8 cellular contexts compared by ENCODE assay signal in genomic region chr19:1384085-1384462, GRCh38. TPM values are rescaled to one million over a fixed set of nuclear protein-coding genes. Genes with fewer than 3 reads are reported as not detected.
DNase-seq lines count a peak whose midpoint lies in the region; ATAC-seq and TF ChIP-seq lines count a peak whose summit lies in the region.

No MANE protein-coding gene starts in this region.

- H3K27ac Mint-ChIP-seq in CD8-positive, alpha-beta T cell: peak overlapping the region; percentile 45
- peak overlapping the region; percentile 64 for H3K27ac Mint-ChIP-seq in mesothelial cell of epicardium

- no peak for ATAC-seq in CD8-positive, alpha-beta T cell
- ATAC-seq in HG03378 (IDR thresholded peaks at IDR 0.05; ENCODE audit: unreplicated experiment): peak; percentile 10
- ATAC-seq in HG03139 (IDR thresholded peaks at IDR 0.05; ENCODE audit: unreplicated experiment): no peak

- H3K36me3 ChIP-seq in CD8-positive, alpha-beta T cell (ENCODE audit: insufficient read depth, low read length): peaks cover 7% of the 10 kb centered on the region

- H3K27me3 Mint-ChIP-seq in CD8-positive, alpha-beta T cell (ENCODE audit: low read depth): peaks cover 2% of the 10 kb centered on the region
- peaks cover 5% of the 10 kb centered on the region for H3K27me3 Mint-ChIP-seq in mesothelial cell of epicardium (ENCODE audit: low read depth)

- no peaks in the 10 kb centered on the region for H3K9me3 Mint-ChIP-seq in CD8-positive, alpha-beta T cell
- no peaks in the 10 kb centered on the region for H3K9me3 Mint-ChIP-seq in mesothelial cell of epicardium

- peaks cover 20% of the 10 kb centered on the region for H3K4me1 Mint-ChIP-seq in CD8-positive, alpha-beta T cell (ENCODE audit: low read depth)
- H3K4me1 Mint-ChIP-seq in mesothelial cell of epicardium: peaks cover 12% of the 10 kb centered on the region

- DNase-seq in CD8-positive, alpha-beta T cell: no peak
- DNase-seq in cardiac fibroblast (ENCODE audit: low read depth in 2 of 2) (no peak), mesothelial cell of epicardium (ENCODE audit: low spot score in 2 of 2, unreplicated experiment in 2 of 2) (no peak), NCI-H1436 (lab: John Stamatoyannopoulos, UW) (no peak), NK-92 (lab: John Stamatoyannopoulos, UW; ENCODE audit: unreplicated experiment) (no peak), 8988T (no peak)

- H3K9me3 ChIP-seq in CD8-positive, alpha-beta T cell (ENCODE audit: low read length): no peaks in the 10 kb centered on the region

- H3K4me3 Mint-ChIP-seq in CD8-positive, alpha-beta T cell: peak overlapping the region; percentile 94
- peak overlapping the region; percentile 92 for H3K4me3 Mint-ChIP-seq in mesothelial cell of epicardium

- POLR2A ChIA-PET in CD8-positive, alpha-beta T cell (lab: Charles Lee): interaction anchor here (1.6 kb wide), 1 partner anchor 115 kb away, joined by 12 read pairs; the partner anchor contains the start of gene CIRBP

- intact Hi-C loops in CD8-positive, alpha-beta T cell (cut with DNase I, micrococcal nuclease): loop anchor here (5.0 to 10.0 kb wide), 2 partner anchors 282 to 1801 kb away; partner anchors contain the start of genes GPX4 (in 1 of the 2) and NCLN (in 1 of the 2)

- peaks cover 10% of the 10 kb centered on the region for H3K4me1 ChIP-seq in CD8-positive, alpha-beta T cell (ENCODE audit: insufficient read depth, low read length)

- TF ChIP-seq CTCF in CD8-positive, alpha-beta T cell (IDR thresholded peaks at IDR 0.05): no peak
- no peak for TF ChIP-seq CTCF in cardiac fibroblast (IDR thresholded peaks at IDR 0.05; ENCODE audit: low read depth, low read length)
- no peak for TF ChIP-seq CTCF in mesothelial cell of epicardium (IDR thresholded peaks at IDR 0.05; ENCODE audit: unreplicated experiment)

- peak overlapping the region; percentile 93 for H3K4me3 ChIP-seq in CD8-positive, alpha-beta T cell (ENCODE audit: low read depth, low read length)
- peak overlapping the region; percentile 99 for H3K4me3 ChIP-seq in cardiac fibroblast (replicated peaks in 1 of 2; ENCODE audit: low read depth in 2 of 2, low read length in 2 of 2)

- peaks cover 20% of the 10 kb centered on the region for H3K36me3 Mint-ChIP-seq in CD8-positive, alpha-beta T cell
- peaks cover 5% of the 10 kb centered on the region for H3K36me3 Mint-ChIP-seq in mesothelial cell of epicardium

- CTCF ChIA-PET in CD8-positive, alpha-beta T cell (lab: Charles Lee): interaction anchor here (0.7 kb wide), 1 partner anchor 19 kb away, joined by 3 read pairs; no protein-coding TSS in a partner anchor

- H3K27me3 ChIP-seq in CD8-positive, alpha-beta T cell (ENCODE audit: insufficient read depth, low read length): no peaks in the 10 kb centered on the region

- H3K27ac ChIP-seq in CD8-positive, alpha-beta T cell (ENCODE audit: low read depth, low read length): peak overlapping the region; percentile 72

RNA-seq across cellular contexts. Expression of gene NDUFS7, which starts 0.4 kb away (rescaled TPM):
- 10 to 100 TPM; 38.6 to 41.1 TPM for total RNA-seq in CD8-positive, alpha-beta T cell
- total RNA-seq in mesothelial cell of epicardium: 52.2 to 56.8 TPM (median 55.9 TPM) in 3 replicates

RNA-seq across cellular contexts. Expression of gene GAMT, which starts 17.3 kb away (rescaled TPM):
- total RNA-seq in CD8-positive, alpha-beta T cell: 10 to 100 TPM in 1 of 2 experiments, 1 to 10 TPM in 1; 9.5 to 11.4 TPM
- 41.5 to 44.5 TPM (median 42.6 TPM) in 3 replicates for total RNA-seq in mesothelial cell of epicardium

RNA-seq across cellular contexts. Expression of gene DAZAP1, which starts 23.3 kb away (rescaled TPM):
- 100 to 1,000 TPM; 140 to 144 TPM for total RNA-seq in CD8-positive, alpha-beta T cell
- total RNA-seq in mesothelial cell of epicardium: 130 to 134 TPM (median 131 TPM) in 3 replicates

RNA-seq across cellular contexts. Expression of gene RPS15, which starts 54.1 kb away (rescaled TPM):
- total RNA-seq in CD8-positive, alpha-beta T cell: 1,000 to 10,000 TPM; 2,066 to 2,071 TPM
- 1,014 to 1,040 TPM (median 1,034 TPM) in 3 replicates for total RNA-seq in mesothelial cell of epicardium
